22 cellular contexts compared by ENCODE assay signal in the genomic region with DNA sequence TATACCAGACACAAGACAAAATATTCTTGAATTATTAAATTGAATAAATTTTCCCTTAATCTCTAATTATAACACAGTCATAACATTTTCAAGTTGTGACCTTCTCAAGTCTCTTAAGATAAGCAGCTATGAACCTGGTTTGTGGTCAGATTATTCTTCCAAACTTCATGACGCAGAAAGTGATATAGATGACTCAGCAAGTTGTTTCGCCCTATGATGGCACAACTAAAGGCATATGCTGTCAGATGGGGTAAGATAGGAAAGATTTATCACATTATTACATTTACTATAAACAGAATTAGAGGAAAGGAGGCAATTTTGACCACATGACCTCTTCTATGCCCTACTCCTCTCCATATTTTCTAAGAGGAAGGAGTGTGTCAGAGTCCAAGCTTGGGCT. TPM values are rescaled to one million over a fixed set of nuclear protein-coding genes. Genes with fewer than 3 reads are reported as not detected.
"Had no signal": no experiment of that assay in that cellular context is flagged by ENCODE, and none has a peak within 500 bp of the region (broad histone marks: within the 10 kb centered on the region; RNA-seq: fewer than 3 reads in every experiment).

No MANE protein-coding gene starts in this region.

- H3K79me2 ChIP-seq: parathyroid adenoma had no signal

- H3K9ac ChIP-seq: parathyroid adenoma had no signal

- DNase-seq: dorsolateral prefrontal cortex; effector CD8-positive, alpha-beta T cell; foreskin melanocyte; head of caudate nucleus; hippocampal formation; kidney glomerular epithelial cell; naive thymus-derived CD4-positive, alpha-beta T cell; nephron progenitor cell; spleen; stimulated activated CD4-positive, alpha-beta T cell treated with anti-CD3 and anti-CD28 coated beads, Interleukin-15, amount 100 ng/mL, for 24 hours; stimulated activated CD4-positive, alpha-beta T cell treated with anti-CD3 and anti-CD28 coated beads, Interleukin-1b, Interleukin-23, amount 100 ng/mL, for 48 hours; stimulated activated CD4-positive, alpha-beta T cell treated with anti-CD3 and anti-CD28 coated beads, Interleukin-4, amount 100 ng/mL, for 24 hours; upper lobe of right lung had no signal

- H3K4me3 ChIP-seq: dorsolateral prefrontal cortex, prostate gland, spleen, tibial nerve, upper lobe of right lung, vagina had no signal

- H3K4me1 ChIP-seq: parathyroid adenoma, prostate gland, spleen, tibial nerve, upper lobe of right lung, vagina had no signal

- H2AFZ ChIP-seq: parathyroid adenoma had no signal

- ATAC-seq: naive thymus-derived CD4-positive, alpha-beta T cell; sciatic nerve; stimulated activated memory B cell treated with anti-CD40 and anti-IgM and Interleukin-4, amounts not matched to agents 10 μg/mL and 1 μg/mL and 100 μg/mL, for 72 hours; upper lobe of right lung had no signal

- H3K27ac ChIP-seq: dorsolateral prefrontal cortex, parathyroid adenoma, prostate gland, spleen, tibial nerve, upper lobe of right lung, vagina had no signal

- H3K36me3 ChIP-seq: prostate gland, spleen, tibial nerve, upper lobe of right lung, vagina had no signal

- H3K27me3 ChIP-seq: tibial nerve, upper lobe of right lung, vagina had no signal

- H3K9me3 ChIP-seq: prostate gland, spleen, tibial nerve, upper lobe of right lung, vagina had no signal

RNA-seq across cellular contexts. Expression of a gene that starts 4.6 kb away (rescaled TPM):
- total RNA-seq: liver; mesenteric fat pad; mononuclear cell; naive thymus-derived CD4-positive, alpha-beta T cell; spleen; upper lobe of right lung; vagina had no signal
- polyA plus RNA-seq: liver had no signal
